Comparison of ENCODE assay signal across 15 cellular contexts in genomic region chr16:1870365-1871082, GRCh38. TPM values are rescaled to one million over a fixed set of nuclear protein-coding genes. Genes with fewer than 3 reads are reported as not detected.
DNase-seq lines count a peak whose midpoint lies in the region; FAIRE-seq and TF ChIP-seq lines count a peak whose summit lies in the region.
"Had no signal": no experiment of that assay in that cellular context is flagged by ENCODE, and none has a peak within 500 bp of the region (broad histone marks: within the 10 kb centered on the region; RNA-seq: fewer than 3 reads in every experiment).

No MANE protein-coding gene starts in this region.

- H2AFZ ChIP-seq in keratinocyte (ENCODE audit: control insufficient read depth, low read length), result no peak overlapping the region

- TF ChIP-seq CTCF in A673 (conservative IDR thresholded peaks at IDR 0.05; ENCODE audit: low read depth, low read length), result no peak
- TF ChIP-seq CTCF in keratinocyte (optimal IDR thresholded peaks at IDR 0.05 in 1 of 3, IDR thresholded peaks at IDR 0.05 in 1 of 3, conservative IDR thresholded peaks at IDR 0.05 in 1 of 3; ENCODE audit: extremely low read depth in 1 of 3, insufficient read depth in 2 of 3, low read length in 3 of 3), result no peak

- POLR2A ChIA-PET in A673 (lab: Charles Lee; ENCODE audit: low non-redundant PET), result no interaction called here
- POLR2A ChIA-PET in CD8-positive, alpha-beta memory T cell (lab: Charles Lee), result interaction anchor here (0.6 kb wide), 1 partner anchor 15 kb away, joined by 3 read pairs; no protein-coding TSS in a partner anchor

- H3K9me1 ChIP-seq in keratinocyte (ENCODE audit: control insufficient read depth, extremely low read depth, insufficient read depth, low read length), result no peaks in the 10 kb centered on the region

- no TSS peak for BruUV-seq in A673 (replicated peaks; lab: Mats Ljungman, UMichigan)

- dilution Hi-C loops in keratinocyte (cut with MboI; ENCODE audit: extremely low pct_ligation_motif_present, low sequenced_read_pairs), result no loop called here

- H3K4me3 ChIP-seq in A673 (ENCODE audit: low read depth, low read length, poor library complexity, severe bottlenecking) (no peak overlapping the region), adipocyte (ENCODE audit: low read length) (no peak overlapping the region), keratinocyte (ENCODE audit: control insufficient read depth in 2 of 3, extremely low read depth in 1 of 3, insufficient read depth in 2 of 3, low read depth in 1 of 3, low read length in 3 of 3) (no peak overlapping the region), SJCRH30 (no peak overlapping the region)
- H3K4me3 ChIP-seq in CD8-positive, alpha-beta memory T cell (ENCODE audit: low read length), result no peak overlapping the region
- H3K4me3 ChIP-seq: BLaER1 had no signal

- no peaks in the 10 kb centered on the region for H3K9me3 ChIP-seq in A673 (ENCODE audit: low read depth, low read length, poor library complexity, severe bottlenecking)
- no peaks in the 10 kb centered on the region for H3K9me3 ChIP-seq in adipocyte (ENCODE audit: control insufficient read depth, low read length)
- no peaks in the 10 kb centered on the region for H3K9me3 ChIP-seq in keratinocyte (ENCODE audit: control insufficient read depth, low read depth, low read length)
- no peaks in the 10 kb centered on the region for H3K9me3 ChIP-seq in SJCRH30 (replicated peaks)
- H3K9me3 ChIP-seq in CD8-positive, alpha-beta memory T cell (ENCODE audit: low read length), result no peaks in the 10 kb centered on the region
- H3K9me3 ChIP-seq: BLaER1 had no signal

- H3K9me3 Mint-ChIP-seq in CD8-positive, alpha-beta memory T cell, result no peaks in the 10 kb centered on the region
- H3K9me3 Mint-ChIP-seq: naive thymus-derived CD8-positive, alpha-beta T cell; type B pancreatic cell had no signal

- no peak overlapping the region for H3K27ac Mint-ChIP-seq in CD8-positive, alpha-beta memory T cell
- H3K27ac Mint-ChIP-seq: brain; naive thymus-derived CD8-positive, alpha-beta T cell; type B pancreatic cell had no signal

- peak; percentile 13 for DNase-seq in A673 (ENCODE audit: low spot score)
- peak; percentile 43 for DNase-seq in HPDE6-E6E7 (ENCODE audit: extremely low spot score)
- DNase-seq in adipocyte (ENCODE audit: low read depth), result peak; percentile 58
- peak; percentile 38 for DNase-seq in keratinocyte (ENCODE audit: low read depth, low spot score)
- no peak for DNase-seq in substantia nigra (lab: John Stamatoyannopoulos, UW)
- DNase-seq in T1000 (lab: John Stamatoyannopoulos, UW), result no peak
- no peak for DNase-seq in SJCRH30
- no peak for DNase-seq in CD8-positive, alpha-beta memory T cell
- DNase-seq: glutamatergic neuron; naive thymus-derived CD8-positive, alpha-beta T cell had no signal

- H3K4me1 ChIP-seq in A673 (ENCODE audit: insufficient read depth, low read length, poor library complexity, severe bottlenecking), result no peaks in the 10 kb centered on the region
- peaks cover 8% of the 10 kb centered on the region for H3K4me1 ChIP-seq in adipocyte (ENCODE audit: control insufficient read depth, insufficient read depth, low read length)
- peaks cover 9% of the 10 kb centered on the region for H3K4me1 ChIP-seq in keratinocyte (ENCODE audit: control insufficient read depth, extremely low read depth, insufficient read depth, low read length)
- peaks cover 6% of the 10 kb centered on the region for H3K4me1 ChIP-seq in SJCRH30
- no peaks in the 10 kb centered on the region for H3K4me1 ChIP-seq in CD8-positive, alpha-beta memory T cell (ENCODE audit: insufficient read depth, low read length)
- H3K4me1 ChIP-seq: BLaER1 had no signal

- peak; percentile 78 for FAIRE-seq in keratinocyte (lab: Jason Lieb, UNC)

- H3K4me3 Mint-ChIP-seq in CD8-positive, alpha-beta memory T cell, result no peak overlapping the region
- H3K4me3 Mint-ChIP-seq: brain; naive thymus-derived CD8-positive, alpha-beta T cell; type B pancreatic cell had no signal

- peaks cover 17 to 28% of the 10 kb centered on the region in 2 donors for H3K27me3 Mint-ChIP-seq in CD8-positive, alpha-beta memory T cell

- H3K79me2 ChIP-seq in keratinocyte (ENCODE audit: control insufficient read depth, insufficient read depth, low read length), result no peaks in the 10 kb centered on the region

- CTCF ChIA-PET in A673 (lab: Charles Lee), result no interaction called here
- CTCF ChIA-PET in CD8-positive, alpha-beta memory T cell (lab: Charles Lee), result no interaction called here

- intact Hi-C loops in A673 (cut with micrococcal nuclease; ENCODE audit: unreplicated experiment), result no loop called here

- H4K20me1 ChIP-seq in keratinocyte (ENCODE audit: control insufficient read depth, extremely low read depth, insufficient read depth, low read length), result no peaks in the 10 kb centered on the region
- H4K20me1 ChIP-seq: BLaER1 had no signal

- H3K36me3 ChIP-seq in A673 (ENCODE audit: insufficient read depth, low read length, poor library complexity, severe bottlenecking) (no peaks in the 10 kb centered on the region), adipocyte (ENCODE audit: control insufficient read depth, insufficient read depth, low read length, severe bottlenecking) (no peaks in the 10 kb centered on the region), keratinocyte (ENCODE audit: control insufficient read depth in 2 of 2, extremely low read depth in 1 of 2, insufficient read depth in 2 of 2, low read length in 2 of 2) (no peaks in the 10 kb centered on the region), SJCRH30 (no peaks in the 10 kb centered on the region)
- H3K36me3 ChIP-seq in CD8-positive, alpha-beta memory T cell (ENCODE audit: insufficient read depth, low read length), result no peaks in the 10 kb centered on the region
- H3K36me3 ChIP-seq: BLaER1 had no signal

- H3K4me1 Mint-ChIP-seq in CD8-positive, alpha-beta memory T cell, result peaks cover 0 to 4% (median 3%) of the 10 kb centered on the region in 3 donors

- peak overlapping the region; percentile 7 for H3K4me2 ChIP-seq in keratinocyte (ENCODE audit: control insufficient read depth, extremely low read depth, insufficient read depth, low read depth, low read length)
- H3K4me2 ChIP-seq: BLaER1 had no signal

- H3K27me3 ChIP-seq in A673 (replicated peaks; ENCODE audit: insufficient read depth, low read depth, low read length, poor library complexity) (peaks cover 13% of the 10 kb centered on the region), adipocyte (replicated peaks; ENCODE audit: control insufficient read depth, insufficient read depth, low read length) (peaks cover 14% of the 10 kb centered on the region), keratinocyte (ENCODE audit: control insufficient read depth, extremely low read depth, insufficient read depth, low read length) (no peaks in the 10 kb centered on the region), SJCRH30 (no peaks in the 10 kb centered on the region; the same call in 1 of the 2 replicates)
- H3K27me3 ChIP-seq in CD8-positive, alpha-beta memory T cell (ENCODE audit: insufficient read depth, low read length, poor library complexity, severe bottlenecking), result peaks cover 3% of the 10 kb centered on the region
- H3K27me3 ChIP-seq: BLaER1 had no signal

- H3K36me3 Mint-ChIP-seq in CD8-positive, alpha-beta memory T cell, result no peaks in the 10 kb centered on the region
- H3K36me3 Mint-ChIP-seq: type B pancreatic cell had no signal

- no peak overlapping the region for H3K27ac ChIP-seq in A673 (ENCODE audit: low read depth, low read length, poor library complexity, severe bottlenecking)
- H3K27ac ChIP-seq in keratinocyte (ENCODE audit: control insufficient read depth, insufficient read depth, low read length), result peak overlapping the region; percentile 5
- H3K27ac ChIP-seq in substantia nigra (ENCODE audit: low read depth, low read length, poor library complexity, severe bottlenecking), result no peak overlapping the region
- no peak overlapping the region for H3K27ac ChIP-seq in SJCRH30
- H3K27ac ChIP-seq in CD8-positive, alpha-beta memory T cell (ENCODE audit: low read depth, low read length), result no peak overlapping the region
- H3K27ac ChIP-seq: BLaER1 had no signal

- H3K9ac ChIP-seq in adipocyte (ENCODE audit: low read length) (no peak overlapping the region), keratinocyte (ENCODE audit: control insufficient read depth, extremely low read depth, insufficient read depth, low read length) (no peak overlapping the region)
- H3K9ac ChIP-seq: BLaER1 had no signal

RNA-seq across cellular contexts. Expression of gene MEIOB, which starts 1.4 kb away (rescaled TPM):
- 0.48 and 0.62 TPM in 2 replicates for total RNA-seq in A673 (2021)
- not detected in 3 replicates for polyA plus RNA-seq in keratinocyte
- polyA plus RNA-seq in keratinocyte (2011; ENCODE audit: low read depth), result not detected
- polyA plus RNA-seq in keratinocyte (2011; cell fraction: cytosol; rRNA removed), result 0.04 TPM in 1 of 2 replicates, not detected in the other
- not detected in 2 replicates for polyA plus RNA-seq in keratinocyte (2011; cell fraction: nucleus; rRNA removed)
- not detected in 2 replicates for polyA plus RNA-seq in keratinocyte (2012; ENCODE audit: low replicate concordance)
- not detected in 3 replicates for polyA minus RNA-seq in keratinocyte
- polyA minus RNA-seq in keratinocyte (2011; cell fraction: cytosol; rRNA and poly(A)+ RNA removed), result not detected
- not detected in 2 replicates for polyA minus RNA-seq in keratinocyte (2011; cell fraction: nucleus; rRNA and poly(A)+ RNA removed)
- total RNA-seq in SJCRH30 (2014; rRNA removed; shearing (Covaris generic)), result not detected in 2 replicates
- total RNA-seq in CD8-positive, alpha-beta memory T cell, result not detected
- not detected for polyA plus RNA-seq in CD8-positive, alpha-beta memory T cell
- total RNA-seq: activated CD8-positive, alpha-beta memory T cell treated with anti-CD3 and anti-CD28 coated beads for 36 hours; naive thymus-derived CD8-positive, alpha-beta T cell had no signal
- polyA plus RNA-seq: naive thymus-derived CD8-positive, alpha-beta T cell had no signal

RNA-seq across cellular contexts. Expression of gene FAHD1, which starts 43.5 kb away (rescaled TPM):
- 19.9 and 22.1 TPM in 2 replicates for total RNA-seq in A673 (2021)
- polyA plus RNA-seq in keratinocyte, result 29.4 to 59.5 TPM (median 36.8 TPM) in 3 replicates
- polyA plus RNA-seq in keratinocyte (2011; ENCODE audit: low read depth), result 23.9 TPM
- polyA plus RNA-seq in keratinocyte (2011; cell fraction: cytosol; rRNA removed), result 28.3 and 59.4 TPM in 2 replicates
- 24.1 and 34.8 TPM in 2 replicates for polyA plus RNA-seq in keratinocyte (2011; cell fraction: nucleus; rRNA removed)
- polyA plus RNA-seq in keratinocyte (2012; ENCODE audit: low replicate concordance), result 27.6 and 47.5 TPM in 2 replicates
- 11.1 to 29.0 TPM (median 19.7 TPM) in 3 replicates for polyA minus RNA-seq in keratinocyte
- 55.8 TPM for polyA minus RNA-seq in keratinocyte (2011; cell fraction: cytosol; rRNA and poly(A)+ RNA removed)
- polyA minus RNA-seq in keratinocyte (2011; cell fraction: nucleus; rRNA and poly(A)+ RNA removed), result 21.7 and 30.0 TPM in 2 replicates
- 16.2 and 19.5 TPM in 2 replicates for total RNA-seq in SJCRH30 (2014; rRNA removed; shearing (Covaris generic))
- 10 to 100 TPM; 19.3 to 20.9 TPM for total RNA-seq in CD8-positive, alpha-beta memory T cell
- 26.7 TPM for polyA plus RNA-seq in CD8-positive, alpha-beta memory T cell

RNA-seq across cellular contexts. Expression of gene HAGH, which starts 43.9 kb away (rescaled TPM):
- 14.4 and 23.4 TPM in 2 replicates for total RNA-seq in A673 (2021)
- polyA plus RNA-seq in keratinocyte, result 17.7 to 31.2 TPM (median 22.2 TPM) in 3 replicates
- polyA plus RNA-seq in keratinocyte (2011; ENCODE audit: low read depth), result 53.4 TPM
- 13.7 and 25.2 TPM in 2 replicates for polyA plus RNA-seq in keratinocyte (2011; cell fraction: cytosol; rRNA removed)
- polyA plus RNA-seq in keratinocyte (2011; cell fraction: nucleus; rRNA removed), result 19.0 and 28.6 TPM in 2 replicates
- polyA plus RNA-seq in keratinocyte (2012; ENCODE audit: low replicate concordance), result 22.1 and 40.3 TPM in 2 replicates
- polyA minus RNA-seq in keratinocyte, result 11.5 to 22.0 TPM (median 21.0 TPM) in 3 replicates
- 19.6 TPM for polyA minus RNA-seq in keratinocyte (2011; cell fraction: cytosol; rRNA and poly(A)+ RNA removed)
- 9.1 and 12.8 TPM in 2 replicates for polyA minus RNA-seq in keratinocyte (2011; cell fraction: nucleus; rRNA and poly(A)+ RNA removed)
- 14.6 and 15.0 TPM in 2 replicates for total RNA-seq in SJCRH30 (2014; rRNA removed; shearing (Covaris generic))
- 10 to 100 TPM; 41.2 to 44.5 TPM for total RNA-seq in CD8-positive, alpha-beta memory T cell
- 54.3 TPM for polyA plus RNA-seq in CD8-positive, alpha-beta memory T cell

RNA-seq across cellular contexts. Expression of gene HS3ST6, which starts 47.7 kb away (rescaled TPM):
- not detected in 2 replicates for total RNA-seq in A673 (2021)
- polyA plus RNA-seq in keratinocyte, result 0.09 TPM in 1 of 3 replicates, not detected in the others
- polyA plus RNA-seq in keratinocyte (2011; ENCODE audit: low read depth), result 2.0 TPM
- polyA plus RNA-seq in keratinocyte (2011; cell fraction: cytosol; rRNA removed), result 0.05 TPM in 2 replicates
- polyA plus RNA-seq in keratinocyte (2011; cell fraction: nucleus; rRNA removed), result 0.09 TPM in 1 of 2 replicates, not detected in the other
- 0.08 and 8.9 TPM in 2 replicates for polyA plus RNA-seq in keratinocyte (2012; ENCODE audit: low replicate concordance)
- polyA minus RNA-seq in keratinocyte, result not detected in 3 replicates
- polyA minus RNA-seq in keratinocyte (2011; cell fraction: cytosol; rRNA and poly(A)+ RNA removed), result not detected
- 0.32 TPM in 1 of 2 replicates, not detected in the other for polyA minus RNA-seq in keratinocyte (2011; cell fraction: nucleus; rRNA and poly(A)+ RNA removed)
- not detected in 2 replicates for total RNA-seq in SJCRH30 (2014; rRNA removed; shearing (Covaris generic))
- not detected for total RNA-seq in CD8-positive, alpha-beta memory T cell
- not detected for polyA plus RNA-seq in CD8-positive, alpha-beta memory T cell
- total RNA-seq: activated CD8-positive, alpha-beta memory T cell treated with anti-CD3 and anti-CD28 coated beads for 36 hours; naive thymus-derived CD8-positive, alpha-beta T cell; SK-MEL-5 had no signal
- polyA plus RNA-seq: naive thymus-derived CD8-positive, alpha-beta T cell had no signal

Comparison
In these comparisons a context has a peak if more than half of its experiments do, and no peak if none do; other contexts are left out.
1. DNase-seq: peak in A673 (single experiment), HPDE6-E6E7 (single experiment), adipocyte (single experiment) and keratinocyte (single experiment); none in substantia nigra (0 of 49), T1000 (single experiment), SJCRH30 (0 of 2) and CD8-positive, alpha-beta memory T cell (0 of 5).